Comparison of ENCODE assay signal across 8 cellular contexts in the genomic region with DNA sequence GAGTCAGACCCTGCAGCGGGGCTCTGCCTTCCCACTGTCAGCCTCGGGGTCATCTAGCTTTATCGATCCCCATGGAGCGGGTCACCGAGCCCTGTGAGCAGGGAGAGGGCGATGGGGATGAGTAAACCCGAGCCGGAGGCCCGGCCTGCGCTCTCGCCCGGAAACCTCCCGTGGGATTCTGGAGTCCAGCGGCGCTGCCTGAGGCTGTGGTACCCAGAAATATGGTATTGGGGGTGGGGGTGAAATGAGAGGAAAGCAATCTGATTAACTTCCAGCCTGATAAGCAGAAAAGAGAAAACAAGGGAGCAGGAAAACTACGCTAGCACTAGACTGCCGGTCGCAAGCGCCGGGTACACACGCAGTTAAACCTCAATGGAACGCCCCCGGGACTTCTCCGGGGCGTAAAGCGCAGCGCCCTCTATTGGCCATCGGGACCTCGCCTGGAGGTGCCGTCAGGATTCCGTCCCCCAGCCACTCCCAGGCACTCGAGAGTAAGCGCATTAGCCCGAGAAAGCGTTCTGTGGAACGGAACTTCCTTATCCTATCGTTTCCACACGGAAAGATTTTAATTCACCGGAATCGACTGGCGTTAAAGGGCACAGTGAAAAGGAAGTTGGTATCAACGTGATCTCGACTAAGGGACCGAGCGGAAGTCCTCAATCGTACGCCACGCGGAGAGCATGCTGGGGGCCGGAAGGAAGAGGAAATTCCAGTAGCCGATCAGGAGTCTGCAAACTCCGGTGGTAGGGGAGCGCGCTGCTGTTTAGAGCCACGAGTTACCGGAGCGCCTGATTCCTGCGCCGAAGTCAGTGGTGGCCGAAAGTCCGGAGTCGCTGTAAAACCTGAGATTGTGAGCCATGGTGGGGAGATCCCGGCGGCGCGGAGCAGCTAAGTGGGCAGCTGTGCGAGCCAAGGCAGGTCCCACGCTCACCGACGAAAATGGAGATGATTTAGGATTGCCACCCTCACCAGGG. TPM values are rescaled to one million over a fixed set of nuclear protein-coding genes. Genes with fewer than 3 reads are reported as not detected.
A peak's percentile ranks its signal among the peaks of the same experiment; 100 is the strongest.
DNase-seq lines count a peak whose midpoint lies in the region; ATAC-seq and TF ChIP-seq lines count a peak whose summit lies in the region.

A gene with protein sequence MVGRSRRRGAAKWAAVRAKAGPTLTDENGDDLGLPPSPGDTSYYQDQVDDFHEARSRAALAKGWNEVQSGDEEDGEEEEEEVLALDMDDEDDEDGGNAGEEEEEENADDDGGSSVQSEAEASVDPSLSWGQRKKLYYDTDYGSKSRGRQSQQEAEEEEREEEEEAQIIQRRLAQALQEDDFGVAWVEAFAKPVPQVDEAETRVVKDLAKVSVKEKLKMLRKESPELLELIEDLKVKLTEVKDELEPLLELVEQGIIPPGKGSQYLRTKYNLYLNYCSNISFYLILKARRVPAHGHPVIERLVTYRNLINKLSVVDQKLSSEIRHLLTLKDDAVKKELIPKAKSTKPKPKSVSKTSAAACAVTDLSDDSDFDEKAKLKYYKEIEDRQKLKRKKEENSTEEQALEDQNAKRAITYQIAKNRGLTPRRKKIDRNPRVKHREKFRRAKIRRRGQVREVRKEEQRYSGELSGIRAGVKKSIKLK (plus strand): TSS at position 712 of the 974 bp plus-strand sequence. CDS start 146 bp downstream, at position 858.

- no peaks in the 10 kb centered on the region for H3K27me3 ChIP-seq in kidney epithelial cell (ENCODE audit: control insufficient read depth, insufficient read depth, low read length)

- H3K36me3 ChIP-seq in kidney epithelial cell (ENCODE audit: control insufficient read depth, insufficient read depth, low read length) = no peaks in the 10 kb centered on the region

- H3K4me3 ChIP-seq in choroid plexus epithelial cell (ENCODE audit: low read depth, low read length) (peak within 1 kb of the TSS; percentile 99), kidney epithelial cell (ENCODE audit: low read depth, low read length) (peak within 1 kb of the TSS; percentile 95)

- ATAC-seq in GM19043 (IDR thresholded peaks at IDR 0.05; ENCODE audit: low read depth, unreplicated experiment) (peak; percentile 91), HG03432 (IDR thresholded peaks at IDR 0.05; ENCODE audit: unreplicated experiment) (peak; percentile 96)

- DNase-seq in Ammon's horn (ENCODE audit: low spot score) (peak; percentile 99), NCI-H510A (lab: John Stamatoyannopoulos, UW) (peak; percentile 99), choroid plexus epithelial cell (ENCODE audit: low read depth) (peak; percentile 99), kidney epithelial cell (ENCODE audit: low read depth) (peak; percentile 93)
- DNase-seq in activated CD4-positive, alpha-beta T cell treated with anti-CD3 and anti-CD28 coated beads for 24 hours (ENCODE audit: low read depth in 2 of 2) = peak; percentile 92 to 95
- DNase-seq in stimulated activated CD4-positive, alpha-beta T cell treated with anti-CD3 and anti-CD28 coated beads, Interleukin-1b, Interleukin-23, amount 100 ng/mL, for 1 hour (ENCODE audit: low read depth in 2 of 2) = peak; percentile 82 to 90

- TF ChIP-seq CTCF in choroid plexus epithelial cell (conservative IDR thresholded peaks at IDR 0.05; ENCODE audit: low read depth, low read length) (peak; percentile 93), kidney epithelial cell (IDR thresholded peaks at IDR 0.05; ENCODE audit: insufficient read depth, low read length, poor library complexity, severe bottlenecking) (peak; percentile 95)

RNA-seq across cellular contexts. Expression of the gene that starts here (rescaled TPM):
- 24.5 and 25.3 TPM in 2 replicates for total RNA-seq in kidney epithelial cell

Comparison
In these comparisons a context has a peak if more than half of its experiments do, and no peak if none do; other contexts are left out.
1. Peak in every context shown above with its lines: DNase-seq, ATAC-seq and H3K4me3 ChIP-seq.